ENCODE assay signal across 10 cellular contexts in the genomic region with DNA sequence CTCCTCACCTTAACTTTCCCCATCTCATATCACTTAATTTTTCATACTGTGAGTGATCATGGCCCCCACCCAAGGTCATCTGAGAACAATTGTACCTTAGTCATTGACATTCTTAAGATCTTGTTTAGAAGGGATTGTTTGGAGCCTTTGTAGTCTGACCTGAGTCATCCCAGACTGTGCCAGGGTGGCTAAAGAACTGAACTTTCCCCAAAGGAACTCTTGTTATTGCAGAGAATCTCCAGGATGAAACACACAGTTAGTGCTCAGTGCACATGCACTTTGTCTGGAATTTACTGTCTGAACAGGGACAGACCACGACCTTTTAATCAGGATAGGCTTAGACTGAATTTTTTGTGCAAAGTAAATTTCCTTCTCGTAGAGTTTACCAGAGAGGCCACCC.
A peak's percentile ranks its signal among the peaks of the same experiment; 100 is the strongest.
DNase-seq lines count a peak whose midpoint lies in the region; ATAC-seq and TF ChIP-seq lines count a peak whose summit lies in the region.
"Had no signal": no experiment of that assay in that cellular context is flagged by ENCODE, and none has a peak within 500 bp of the region (broad histone marks: within the 10 kb centered on the region; RNA-seq: fewer than 3 reads in every experiment).

No MANE protein-coding gene starts in this region.

- H4K20me1 ChIP-seq in hepatocyte (ENCODE audit: insufficient read depth, poor library complexity, severe bottlenecking): no peaks in the 10 kb centered on the region

- TF ChIP-seq POLR2A in suprapubic skin (IDR thresholded peaks at IDR 0.05) (no peak), spleen (IDR thresholded peaks at IDR 0.05) (no peak)

- H2AFZ ChIP-seq in hepatocyte: no peak overlapping the region

- WGBS in hepatocyte (ENCODE audit: low lambda C conversion rate, missing lambda C conversion rate): 38% methylated on average over 2 of the region's 2 CpGs
- 66% methylated on average over 2 of the region's 2 CpGs for WGBS in suprapubic skin
- WGBS in spleen, 5 donors: 66 to 82% (median 71%) methylated on average over 2 of the region's 2 CpGs

- H3K9me3 ChIP-seq in hepatocyte (ENCODE audit: low read depth) (no peaks in the 10 kb centered on the region), suprapubic skin (no peaks in the 10 kb centered on the region), spleen (no peaks in the 10 kb centered on the region)

- in situ Hi-C loops in astrocyte of the cerebellum (cut with HindIII; ENCODE audit: low sequenced_read_pairs): no loop called here

- H3K4me2 ChIP-seq in hepatocyte: no peak overlapping the region

- intact Hi-C loops in spleen (cut with DNase I; ENCODE audit: low total_unique reads): no loop called here

- DNase-seq in HPDE6-E6E7 (ENCODE audit: extremely low spot score): peak; percentile 64
- DNase-seq in astrocyte of the cerebellum (ENCODE audit: low read depth): peak; percentile 66
- peak; percentile 37 for DNase-seq in hepatocyte (ENCODE audit: low spot score)
- no peak for DNase-seq in suprapubic skin (ENCODE audit: low spot score in 2 of 2)
- no peak for DNase-seq in spleen
- DNase-seq in activated CD8-positive, alpha-beta memory T cell treated with anti-CD3 and anti-CD28 coated beads for 24 hours: no peak
- DNase-seq in SKM-1 treated with dmso at 0.1 percent for 144 hours (lab: John Stamatoyannopoulos, UW; ENCODE audit: unreplicated experiment): no peak
- DNase-seq: cortex of kidney, T1000 had no signal

- H3K27me3 ChIP-seq in hepatocyte (no peaks in the 10 kb centered on the region), suprapubic skin (no peaks in the 10 kb centered on the region), spleen (replicated peaks in 1 of 7) (no peaks in the 10 kb centered on the region)

- H3K9me2 ChIP-seq in hepatocyte (replicated peaks; ENCODE audit: insufficient read depth): no peaks in the 10 kb centered on the region

- TF ChIP-seq CTCF in astrocyte of the cerebellum (IDR thresholded peaks at IDR 0.05; ENCODE audit: low read depth, low read length, missing control alignments) (no peak), hepatocyte (IDR thresholded peaks at IDR 0.05; ENCODE audit: poor library complexity) (no peak), suprapubic skin (IDR thresholded peaks at IDR 0.05) (no peak), spleen (IDR thresholded peaks at IDR 0.05 in 8 of 11, conservative IDR thresholded peaks at IDR 0.05 in 3 of 11) (no peak)

- H3K27ac ChIP-seq in hepatocyte (peak overlapping the region; percentile 55), suprapubic skin (peak overlapping the region; percentile 14), spleen (no peak overlapping the region)

- H3K79me2 ChIP-seq in hepatocyte: no peaks in the 10 kb centered on the region

- TF ChIP-seq EP300 in suprapubic skin (IDR thresholded peaks at IDR 0.05): no peak

- H3K4me3 ChIP-seq in astrocyte of the cerebellum (ENCODE audit: low read depth, low read length) (no peak overlapping the region), hepatocyte (no peak overlapping the region), suprapubic skin (no peak overlapping the region), spleen (no peak overlapping the region)

- no peak for ATAC-seq in GM21447 (IDR thresholded peaks at IDR 0.05; ENCODE audit: unreplicated experiment)

- H3K4me1 ChIP-seq in hepatocyte (ENCODE audit: insufficient read depth) (peaks cover 17% of the 10 kb centered on the region), suprapubic skin (peaks cover 14% of the 10 kb centered on the region), spleen (no peaks in the 10 kb centered on the region)

- no peaks in the 10 kb centered on the region for H3K36me3 ChIP-seq in hepatocyte (replicated peaks; ENCODE audit: insufficient read depth, low read depth)
- no peaks in the 10 kb centered on the region for H3K36me3 ChIP-seq in suprapubic skin
- no peaks in the 10 kb centered on the region for H3K36me3 ChIP-seq in spleen

Comparison
In these comparisons a context has a peak if more than half of its experiments do, and no peak if none do; other contexts are left out.
1. DNase-seq: peak in HPDE6-E6E7 (single experiment), astrocyte of the cerebellum (single experiment) and hepatocyte (single experiment); none in suprapubic skin (0 of 2), spleen (single experiment), activated CD8-positive, alpha-beta memory T cell treated with anti-CD3 and anti-CD28 coated beads for 24 hours (single experiment) and SKM-1 treated with dmso at 0.1 percent for 144 hours (single experiment).
2. H3K27ac ChIP-seq: peak in hepatocyte (single experiment) and suprapubic skin (single experiment); none in spleen (0 of 8).